In genomic region chr20:9889270-9889981, GRCh38 we compare ENCODE assay signal across 13 cellular contexts. TPM values are rescaled to one million over a fixed set of nuclear protein-coding genes. Genes with fewer than 3 reads are reported as not detected.
DNase-seq lines count a peak whose midpoint lies in the region; ATAC-seq, FAIRE-seq and TF ChIP-seq lines count a peak whose summit lies in the region.
"Had no signal": no experiment of that assay in that cellular context is flagged by ENCODE, and none has a peak within 500 bp of the region (broad histone marks: within the 10 kb centered on the region; RNA-seq: fewer than 3 reads in every experiment).

No MANE protein-coding gene starts in this region.

- no peak overlapping the region for H3K27ac Mint-ChIP-seq in natural killer cell

- H3K9me1 ChIP-seq in keratinocyte (ENCODE audit: control insufficient read depth, extremely low read depth, insufficient read depth, low read length), result no peaks in the 10 kb centered on the region

- H3K4me1 Mint-ChIP-seq in natural killer cell, result no peaks in the 10 kb centered on the region

- no peaks in the 10 kb centered on the region for H3K36me3 ChIP-seq in keratinocyte (ENCODE audit: control insufficient read depth in 2 of 2, extremely low read depth in 1 of 2, insufficient read depth in 2 of 2, low read length in 2 of 2)
- H3K36me3 ChIP-seq: heart right ventricle, WERI-Rb-1 had no signal

- H3K4me1 ChIP-seq in keratinocyte (ENCODE audit: control insufficient read depth, extremely low read depth, insufficient read depth, low read length), result no peaks in the 10 kb centered on the region
- H3K4me1 ChIP-seq: heart right ventricle had no signal

- H3K4me2 ChIP-seq in keratinocyte (ENCODE audit: control insufficient read depth, extremely low read depth, insufficient read depth, low read depth, low read length), result peak overlapping the region; percentile 22

- intact Hi-C loops in natural killer cell (cut with micrococcal nuclease), result no loop called here

- H4K20me1 ChIP-seq in keratinocyte (ENCODE audit: control insufficient read depth, extremely low read depth, insufficient read depth, low read length), result no peaks in the 10 kb centered on the region

- H3K4me3 Mint-ChIP-seq in natural killer cell, result no peak overlapping the region

- no peaks in the 10 kb centered on the region for H3K27me3 ChIP-seq in keratinocyte (ENCODE audit: control insufficient read depth, extremely low read depth, insufficient read depth, low read length)

- H3K9me3 Mint-ChIP-seq in natural killer cell, result peaks cover 2 to 3% of the 10 kb centered on the region in 2 donors

- no peak for FAIRE-seq in keratinocyte (lab: Jason Lieb, UNC)

- no peak overlapping the region for H3K27ac ChIP-seq in keratinocyte (ENCODE audit: control insufficient read depth, insufficient read depth, low read length)
- H3K27ac ChIP-seq: coronary artery, heart right ventricle, WERI-Rb-1 had no signal

- no peaks in the 10 kb centered on the region for H3K27me3 Mint-ChIP-seq in natural killer cell (ENCODE audit: low read depth in 2 of 2)

- TF ChIP-seq CTCF in keratinocyte (optimal IDR thresholded peaks at IDR 0.05 in 1 of 3, IDR thresholded peaks at IDR 0.05 in 1 of 3, conservative IDR thresholded peaks at IDR 0.05 in 1 of 3; ENCODE audit: extremely low read depth in 1 of 3, insufficient read depth in 2 of 3, low read length in 3 of 3), result no peak
- TF ChIP-seq CTCF in natural killer cell (IDR thresholded peaks at IDR 0.05), result no peak

- H3K9ac ChIP-seq in keratinocyte (ENCODE audit: control insufficient read depth, extremely low read depth, insufficient read depth, low read length), result no peak overlapping the region

- DNase-seq in ELR (ENCODE audit: low read depth), result peak; percentile 17
- peak; percentile 37 for DNase-seq in H4 (ENCODE audit: low spot score)
- DNase-seq in NCI-H2029 (lab: John Stamatoyannopoulos, UW), result peak; percentile 6
- no peak for DNase-seq in keratinocyte (ENCODE audit: low read depth, low spot score)
- DNase-seq in NCI-H1436 treated with DMSO at 0.1 percent for 48 hours (lab: John Stamatoyannopoulos, UW), result no peak
- no peak for DNase-seq in UCSD-AML1 (lab: John Stamatoyannopoulos, UW; ENCODE audit: unreplicated experiment)
- no peak for DNase-seq in NCI-H748 (lab: John Stamatoyannopoulos, UW; ENCODE audit: unreplicated experiment)
- no peak for DNase-seq in natural killer cell
- DNase-seq: activated naive CD4-positive, alpha-beta T cell; GDM1; heart right ventricle; WERI-Rb-1 had no signal

- H3K36me3 Mint-ChIP-seq in natural killer cell, result no peaks in the 10 kb centered on the region

- ATAC-seq in natural killer cell, result no peak
- ATAC-seq: heart right ventricle had no signal

- dilution Hi-C loops in keratinocyte (cut with MboI; ENCODE audit: extremely low pct_ligation_motif_present, low sequenced_read_pairs), result no loop called here

- H2AFZ ChIP-seq in keratinocyte (ENCODE audit: control insufficient read depth, low read length), result peak overlapping the region; percentile 33

- H3K9me3 ChIP-seq in keratinocyte (ENCODE audit: control insufficient read depth, low read depth, low read length), result no peaks in the 10 kb centered on the region
- H3K9me3 ChIP-seq: heart right ventricle had no signal

- no peaks in the 10 kb centered on the region for H3K79me2 ChIP-seq in keratinocyte (ENCODE audit: control insufficient read depth, insufficient read depth, low read length)

- no peak overlapping the region for H3K4me3 ChIP-seq in keratinocyte (ENCODE audit: control insufficient read depth in 2 of 3, extremely low read depth in 1 of 3, insufficient read depth in 2 of 3, low read depth in 1 of 3, low read length in 3 of 3)
- H3K4me3 ChIP-seq: coronary artery, heart right ventricle had no signal

RNA-seq across cellular contexts. Expression of gene PAK5, which starts 50.5 kb away (rescaled TPM):
- total RNA-seq in H4 (2014; rRNA removed; shearing (Covaris generic)), result 0.21 and 0.39 TPM in 2 replicates
- polyA plus RNA-seq in keratinocyte, result 0.01 TPM in 2 of 3 replicates, not detected in the other
- polyA plus RNA-seq in keratinocyte (2011; ENCODE audit: low read depth), result not detected
- 0.03 TPM in 1 of 2 replicates, not detected in the other for polyA plus RNA-seq in keratinocyte (2011; cell fraction: cytosol; rRNA removed)
- 0.05 and 0.07 TPM in 2 replicates for polyA plus RNA-seq in keratinocyte (2011; cell fraction: nucleus; rRNA removed)
- polyA plus RNA-seq in keratinocyte (2012; ENCODE audit: low replicate concordance), result not detected in 2 replicates
- polyA minus RNA-seq in keratinocyte, result not detected in 3 replicates
- polyA minus RNA-seq in keratinocyte (2011; cell fraction: cytosol; rRNA and poly(A)+ RNA removed), result not detected
- polyA minus RNA-seq in keratinocyte (2011; cell fraction: nucleus; rRNA and poly(A)+ RNA removed), result 0.16 TPM in 1 of 2 replicates, not detected in the other
- not detected for total RNA-seq in natural killer cell
- polyA plus RNA-seq: heart right ventricle had no signal

Comparison
In these comparisons a context has a peak if more than half of its experiments do, and no peak if none do; other contexts are left out.
1. DNase-seq: peak in ELR (single experiment), H4 (single experiment) and NCI-H2029 (single experiment); none in keratinocyte (single experiment), NCI-H1436 treated with DMSO at 0.1 percent for 48 hours (single experiment), UCSD-AML1 (single experiment), NCI-H748 (single experiment) and natural killer cell (single experiment).